ENCODE assay signal across 1 cellular context in the genomic region with DNA sequence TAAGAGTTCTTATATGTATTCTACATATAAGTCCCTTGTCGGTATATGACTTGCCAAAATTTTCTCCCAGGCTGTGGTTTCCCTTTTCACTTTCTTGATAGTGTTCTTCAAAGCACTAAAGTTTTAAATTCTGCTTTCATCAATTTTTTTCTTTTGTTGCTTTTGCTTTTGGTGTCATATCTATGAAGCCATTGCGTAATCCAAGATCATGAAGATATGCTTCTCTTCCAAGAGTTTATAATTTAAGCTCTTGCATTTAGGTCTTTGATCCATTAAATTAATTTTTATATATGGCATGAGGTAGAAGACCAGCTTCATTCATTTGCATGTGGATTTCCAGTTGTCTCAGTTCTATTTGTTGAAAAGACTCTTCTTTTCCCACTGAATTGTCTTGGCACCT.
TF ChIP-seq lines count a peak whose summit lies in the region.

No MANE protein-coding gene starts in this region.

TF ChIP-seq in K562, 482 proteins besides CTCF, POLR2A, EP300 and RAD21 (continued from another document):
- TF ChIP-seq, protein P1, sequence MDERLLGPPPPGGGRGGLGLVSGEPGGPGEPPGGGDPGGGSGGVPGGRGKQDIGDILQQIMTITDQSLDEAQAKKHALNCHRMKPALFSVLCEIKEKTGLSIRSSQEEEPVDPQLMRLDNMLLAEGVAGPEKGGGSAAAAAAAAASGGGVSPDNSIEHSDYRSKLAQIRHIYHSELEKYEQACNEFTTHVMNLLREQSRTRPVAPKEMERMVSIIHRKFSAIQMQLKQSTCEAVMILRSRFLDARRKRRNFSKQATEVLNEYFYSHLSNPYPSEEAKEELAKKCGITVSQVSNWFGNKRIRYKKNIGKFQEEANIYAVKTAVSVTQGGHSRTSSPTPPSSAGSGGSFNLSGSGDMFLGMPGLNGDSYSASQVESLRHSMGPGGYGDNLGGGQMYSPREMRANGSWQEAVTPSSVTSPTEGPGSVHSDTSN (CRISPR knock-in tag; IDR thresholded peaks at IDR 0.05; ENCODE audit: low read depth), result no peak
- TF ChIP-seq, protein P1 (tag; conservative IDR thresholded peaks at IDR 0.05; ENCODE audit: low read depth), result no peak
- TF ChIP-seq IRF2 (CRISPR knock-in tag; IDR thresholded peaks at IDR 0.05), result no peak
- TF ChIP-seq GABPB1 (CRISPR knock-in tag; IDR thresholded peaks at IDR 0.05), result no peak
